26 cellular contexts compared by ENCODE assay signal in genomic region chr2:177649568-177650271, GRCh38.
"Had no signal": no experiment of that assay in that cellular context is flagged by ENCODE, and none has a peak within 500 bp of the region (broad histone marks: within the 10 kb centered on the region; RNA-seq: fewer than 3 reads in every experiment).

No MANE protein-coding gene starts in this region.

- H3K4me2 ChIP-seq: smooth muscle cell had no signal

- DNase-seq: hypothalamus; immature natural killer cell; islet precursor cell; left ventricle myocardium inferior; mesendoderm; naive B cell; natural killer cell; nucleus accumbens; pancreas; posterior cingulate gyrus; psoas muscle; right lobe of liver; stimulated activated CD4-positive, alpha-beta T cell treated with anti-CD3 and anti-CD28 coated beads, Interleukin-1b, Interleukin-23, amount 100 ng/mL, for 48 hours; stimulated activated CD4-positive, alpha-beta T cell treated with anti-CD3 and anti-CD28 coated beads, Interleukin-2, amount 100 ng/mL, for 48 hours; stimulated activated CD4-positive, alpha-beta T cell treated with anti-CD3 and anti-CD28 coated beads, Interleukin-4, amount 100 ng/mL, for 4 hours; stimulated activated naive B cell treated with anti-CD40 and anti-IgM and Interleukin-4, amounts not matched to agents 10 μg/mL and 1 μg/mL and 100 μg/mL, for 72 hours; stimulated activated naive CD8-positive, alpha-beta T cell treated with anti-CD3 and anti-CD28 coated beads, Interleukin-15, Interleukin-2, amounts not matched to agents 100 U/mL and 50 U/mL, for 24 hours; stomach; testis; thyroid gland; transverse colon; upper lobe of left lung had no signal

- ATAC-seq: natural killer cell; pancreas; psoas muscle; right lobe of liver; stimulated activated naive B cell treated with anti-CD40 and anti-IgM and Interleukin-4, amounts not matched to agents 10 μg/mL and 1 μg/mL and 100 μg/mL, for 72 hours; stimulated activated naive CD8-positive, alpha-beta T cell treated with anti-CD3 and anti-CD28 coated beads, Interleukin-15, Interleukin-2, amounts not matched to agents 100 U/mL and 50 U/mL, for 24 hours had no signal

- H3K4me1 ChIP-seq: pancreas, psoas muscle, right lobe of liver, stomach, testis, thyroid gland, transverse colon, vagina had no signal

- H3K4me3 Mint-ChIP-seq: immature natural killer cell; mesothelial cell of epicardium; naive B cell; natural killer cell; stimulated activated naive B cell treated with anti-CD40 and anti-IgM and Interleukin-4, amounts not matched to agents 10 μg/mL and 1 μg/mL and 100 μg/mL, for 72 hours had no signal

- H3K4me3 ChIP-seq: left ventricle myocardium inferior, lung, pancreas, psoas muscle, right lobe of liver, smooth muscle cell, stomach, testis, thyroid gland, transverse colon, upper lobe of left lung, vagina had no signal

- H3K9me3 ChIP-seq: left ventricle myocardium inferior, pancreas, psoas muscle, right lobe of liver, stomach, testis, thyroid gland, transverse colon, upper lobe of left lung, vagina had no signal

- H3K36me3 Mint-ChIP-seq: immature natural killer cell, naive B cell, natural killer cell had no signal

- H3K27ac Mint-ChIP-seq: mesothelial cell of epicardium; naive B cell; natural killer cell; stimulated activated naive B cell treated with anti-CD40 and anti-IgM and Interleukin-4, amounts not matched to agents 10 μg/mL and 1 μg/mL and 100 μg/mL, for 72 hours had no signal

- H3K27ac ChIP-seq: left ventricle myocardium inferior, pancreas, psoas muscle, right lobe of liver, stomach, testis, thyroid gland, transverse colon, upper lobe of left lung, vagina had no signal

- H3K4me1 Mint-ChIP-seq: immature natural killer cell, naive B cell, natural killer cell had no signal

- FAIRE-seq: pancreas had no signal

- H3K27me3 ChIP-seq: pancreas, right lobe of liver, stomach, testis, thyroid gland, transverse colon, upper lobe of left lung, vagina had no signal

- H3K9me3 Mint-ChIP-seq: natural killer cell had no signal

- H3K36me3 ChIP-seq: left ventricle myocardium inferior, pancreas, right lobe of liver, stomach, thyroid gland, transverse colon, upper lobe of left lung, vagina had no signal
